In the genomic region with DNA sequence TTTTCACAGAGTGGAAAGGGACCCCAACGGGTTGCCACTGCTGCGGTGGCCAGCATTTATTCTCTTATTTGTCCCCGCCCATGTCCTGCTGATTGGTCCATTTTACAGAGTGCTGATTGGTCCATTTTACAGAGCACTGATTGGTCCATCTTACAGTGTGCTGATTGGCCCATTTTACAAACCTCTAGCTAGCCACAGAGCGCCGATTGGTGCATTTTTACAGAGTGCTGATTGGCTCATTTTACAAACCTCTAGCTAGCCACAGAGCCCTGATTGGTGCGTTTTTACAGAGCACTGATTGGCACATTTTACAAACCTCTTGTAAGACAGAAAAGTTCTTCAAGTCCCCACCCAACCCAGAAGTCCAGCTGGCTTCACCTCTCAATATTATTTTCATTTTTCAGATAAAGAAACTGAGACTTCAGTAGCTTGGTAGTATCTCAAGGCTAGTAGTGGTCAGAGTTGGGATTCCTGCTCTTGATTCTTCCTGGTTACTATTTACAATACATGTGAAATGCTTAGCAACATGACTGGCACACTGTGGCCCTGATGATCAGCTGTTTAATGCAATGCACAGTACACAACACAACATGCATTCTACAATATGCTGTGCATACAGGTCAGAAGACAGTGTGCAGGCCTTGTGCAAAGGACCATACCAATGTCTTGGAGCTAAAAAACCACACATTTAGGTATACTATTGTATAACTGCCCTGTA, we compare ENCODE assay signal across 13 cellular contexts.
DNase-seq lines count a peak whose midpoint lies in the region; ATAC-seq, FAIRE-seq and TF ChIP-seq lines count a peak whose summit lies in the region.
"Had no signal": no experiment of that assay in that cellular context is flagged by ENCODE, and none has a peak within 500 bp of the region (broad histone marks: within the 10 kb centered on the region; RNA-seq: fewer than 3 reads in every experiment).

No MANE protein-coding gene starts in this region.

- DNase-seq in H1 (ENCODE audit: low read depth in 1 of 2, low spot score in 2 of 2) (no peak), H4 (ENCODE audit: low spot score) (no peak), prostate gland (ENCODE audit: low spot score) (no peak), NCI-H1092 (lab: John Stamatoyannopoulos, UW) (no peak), HuH-7.5 (ENCODE audit: low spot score) (no peak)
- DNase-seq: CD8-positive, alpha-beta T cell; IMR-90; NCI-H69 had no signal

- POLR2A ChIA-PET in H1 (lab: Charles Lee; ENCODE audit: partially characterized antibody): interaction anchor here (0.5 to 1.0 kb wide), 2 partner anchors 8 to 23 kb away, joined by 3 read pairs; no protein-coding TSS in a partner anchor

- no peak overlapping the region for H2AK5ac ChIP-seq in H1 (ENCODE audit: low read depth, low read length)

- H2BK120ac ChIP-seq in H1 (replicated peaks; ENCODE audit: low read depth, low read length): no peak overlapping the region

- TF ChIP-seq RAD21 in H1 (IDR thresholded peaks at IDR 0.05 in 1 of 2, conservative IDR thresholded peaks at IDR 0.05 in 1 of 2; ENCODE audit: low read depth in 2 of 2, low read length in 2 of 2): no peak

- ATAC-seq in GM18520 (IDR thresholded peaks at IDR 0.05; ENCODE audit: unreplicated experiment) (peak; percentile 63), GM21423 (IDR thresholded peaks at IDR 0.05; ENCODE audit: unreplicated experiment) (peak; percentile 66), HG03159 (IDR thresholded peaks at IDR 0.05; ENCODE audit: unreplicated experiment) (peak; percentile 68)
- ATAC-seq: activated naive CD4-positive, alpha-beta T cell treated with anti-CD3 and anti-CD28 coated beads, Interleukin-2, amount 50 U/mL, for 72 hours; CD8-positive, alpha-beta T cell had no signal

- no peak overlapping the region for H2BK20ac ChIP-seq in H1 (ENCODE audit: low read length)

- no peak for TF ChIP-seq EP300 in H1 (IDR thresholded peaks at IDR 0.05; ENCODE audit: borderline replicate concordance in 1 of 2, low read depth in 2 of 2, low read length in 2 of 2)

- no peak overlapping the region for H3K4me3 ChIP-seq in H1 (ENCODE audit: extremely low read depth in 1 of 4, insufficient read depth in 2 of 4, low read depth in 3 of 4, low read length in 4 of 4)
- H3K4me3 ChIP-seq in prostate gland: no peak overlapping the region

- H3K4me1 ChIP-seq in H1 (replicated peaks in 1 of 4; ENCODE audit: control insufficient read depth in 3 of 4, insufficient read depth in 4 of 4, low read length in 3 of 4): no peaks in the 10 kb centered on the region
- H3K4me1 ChIP-seq in prostate gland (replicated peaks): no peaks in the 10 kb centered on the region

- H3K79me1 ChIP-seq in H1 (ENCODE audit: low read depth, low read length): no peaks in the 10 kb centered on the region

- 95% methylated on average over 6 of the region's 6 CpGs; no CpG with 5 or more reads in 1 of the 2 experiments for WGBS in H1 (ENCODE audit: extremely low coverage in 1 of 2, insufficient coverage in 1 of 2, insufficient read length in 1 of 2, insufficient replicate concordance in 2 of 2, low coverage in 1 of 2, low lambda C conversion rate in 2 of 2, missing lambda C conversion rate in 1 of 2), 2 experiments
- 95% methylated on average over 6 of the region's 6 CpGs for WGBS in prostate gland

- H2BK15ac ChIP-seq in H1 (ENCODE audit: low read length): no peak overlapping the region

- H3K23ac ChIP-seq in H1 (ENCODE audit: insufficient read length): no peak overlapping the region

- H3K4ac ChIP-seq in H1 (replicated peaks; ENCODE audit: insufficient read length, low read depth, low read length): no peak overlapping the region

- H3K27ac ChIP-seq in H1 (ENCODE audit: low read depth, low read length): no peak overlapping the region
- no peak overlapping the region for H3K27ac ChIP-seq in prostate gland
- H3K27ac ChIP-seq: neutrophil had no signal

- H3K56ac ChIP-seq in H1 (replicated peaks; ENCODE audit: insufficient read length, low read depth, low read length): no peak overlapping the region

- TF ChIP-seq POLR2A in H1 (IDR thresholded peaks at IDR 0.05; ENCODE audit: control extremely low read depth in 1 of 2, low read depth in 2 of 2, low read length in 2 of 2) (no peak), prostate gland (IDR thresholded peaks at IDR 0.05) (no peak)

- H2AFZ ChIP-seq in H1 (ENCODE audit: low read length): no peak overlapping the region

- TF ChIP-seq CTCF in H1 (IDR thresholded peaks at IDR 0.05; ENCODE audit: control extremely low read depth in 1 of 3, insufficient read depth in 1 of 3, low read depth in 1 of 3, low read length in 3 of 3): no peak
- TF ChIP-seq CTCF in prostate gland (IDR thresholded peaks at IDR 0.05): no peak

- H2BK12ac ChIP-seq in H1 (ENCODE audit: low read depth, low read length): 0 out of 2 replicates have a peak overlapping the region, but pooled peaks have one; percentile 62

- no peak overlapping the region for H3K18ac ChIP-seq in H1 (ENCODE audit: extremely low read depth, low read length)

- H4K5ac ChIP-seq in H1 (ENCODE audit: insufficient read length, low read depth, low read length): no peak overlapping the region

- H3K4me2 ChIP-seq in H1 (ENCODE audit: insufficient read depth in 1 of 2, low read depth in 2 of 2, low read length in 2 of 2): no peak overlapping the region

- H3K23me2 ChIP-seq in H1 (ENCODE audit: low read depth, low read length): no peaks in the 10 kb centered on the region; the same call in 1 of the 2 replicates

- H3K9me3 ChIP-seq in H1 (ENCODE audit: insufficient read depth in 2 of 2, low read depth in 1 of 2, low read length in 1 of 2): peaks cover 7 to 20% of the 10 kb centered on the region in 2 experiments; a peak in 3 of 4 replicates
- H3K9me3 ChIP-seq in prostate gland: no peaks in the 10 kb centered on the region
- H3K9me3 ChIP-seq: neutrophil had no signal

- H3K79me2 ChIP-seq in H1 (ENCODE audit: control insufficient read depth in 1 of 2, insufficient read depth in 2 of 2, low read length in 2 of 2): no peaks in the 10 kb centered on the region

- no peak overlapping the region for H3K14ac ChIP-seq in H1 (ENCODE audit: insufficient read length)

- H2BK5ac ChIP-seq in H1 (ENCODE audit: low read depth, low read length): no peak overlapping the region

- no peak for FAIRE-seq in H1 (lab: Jason Lieb, UNC)

- H3K27me3 ChIP-seq in H1 (replicated peaks in 1 of 4; ENCODE audit: control insufficient read depth in 3 of 4, extremely low read depth in 1 of 4, insufficient read depth in 3 of 4, low read length in 3 of 4) (no peaks in the 10 kb centered on the region), prostate gland (replicated peaks; ENCODE audit: insufficient read depth) (no peaks in the 10 kb centered on the region)
- H3K27me3 ChIP-seq: neutrophil had no signal

- no peaks in the 10 kb centered on the region for H4K20me1 ChIP-seq in H1 (replicated peaks in 1 of 2; ENCODE audit: control insufficient read depth in 1 of 2, insufficient read depth in 2 of 2, low read length in 2 of 2)

- H3K36me3 ChIP-seq in H1 (ENCODE audit: control insufficient read depth in 2 of 4, insufficient read depth in 4 of 4, low read length in 3 of 4) (no peaks in the 10 kb centered on the region), prostate gland (no peaks in the 10 kb centered on the region)
- H3K36me3 ChIP-seq: neutrophil had no signal

- peak overlapping the region; percentile 56 for H4K91ac ChIP-seq in H1 (replicated peaks; ENCODE audit: insufficient read length, low read length)

- H4K8ac ChIP-seq in H1 (ENCODE audit: extremely low read depth, insufficient read depth, low read length): no peak overlapping the region

- CTCF ChIA-PET in H1 (lab: Charles Lee; ENCODE audit: partially characterized antibody): interaction anchor here (0.5 to 1.2 kb wide), 5 partner anchors 8 to 50 kb away, joined by 3 read pairs; no protein-coding TSS in a partner anchor

- no peak overlapping the region for H3K9ac ChIP-seq in H1 (replicated peaks in 1 of 4; ENCODE audit: extremely low read depth in 1 of 4, low read depth in 3 of 4, low read length in 3 of 4)

- intact Hi-C loops in prostate gland (cut with DNase I): no loop called here

TF ChIP-seq in H1, 55 proteins besides CTCF, POLR2A, EP300 and RAD21:
- no peak for TF ChIP-seq CEBPB (IDR thresholded peaks at IDR 0.05; ENCODE audit: low read depth, low read length)
- TF ChIP-seq NRF1 (IDR thresholded peaks at IDR 0.05; ENCODE audit: low read depth, low read length): no peak
- TF ChIP-seq EZH2 (IDR thresholded peaks at IDR 0.05; ENCODE audit: low read depth, low read length, severe bottlenecking): no peak
